ENCODE assay signal across 21 cellular contexts in the genomic region with DNA sequence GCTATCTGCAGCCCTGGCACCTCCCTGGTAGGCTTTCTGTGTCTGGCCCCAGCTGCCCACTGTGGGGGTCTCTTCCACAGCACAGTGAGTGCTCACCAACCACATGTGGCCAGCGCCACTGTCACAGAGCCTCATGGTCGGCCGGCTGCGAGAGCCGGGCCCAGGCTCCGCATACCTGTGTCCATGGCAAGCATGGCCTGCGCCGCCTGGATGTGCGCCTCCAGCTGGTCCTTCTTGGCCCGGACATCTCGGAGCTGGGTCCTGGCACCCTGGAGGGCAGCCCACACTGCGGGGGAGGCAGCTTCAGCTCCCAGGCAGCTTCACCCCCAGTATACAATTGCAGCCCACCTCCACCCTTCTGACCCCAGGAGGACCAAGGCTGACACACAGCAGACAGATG. TPM values are rescaled to one million over a fixed set of nuclear protein-coding genes. Genes with fewer than 3 reads are reported as not detected.
A peak's percentile ranks its signal among the peaks of the same experiment; 100 is the strongest.
DNase-seq lines count a peak whose midpoint lies in the region; ATAC-seq, FAIRE-seq and TF ChIP-seq lines count a peak whose summit lies in the region.
"Had no signal": no experiment of that assay in that cellular context is flagged by ENCODE, and none has a peak within 500 bp of the region (broad histone marks: within the 10 kb centered on the region; RNA-seq: fewer than 3 reads in every experiment).

No MANE protein-coding gene starts in this region.

- H3K27me3 ChIP-seq in HepG2 (ENCODE audit: control insufficient read depth in 1 of 2, insufficient read depth in 2 of 2, low read length in 2 of 2) (no peaks in the 10 kb centered on the region), right lobe of liver (no peaks in the 10 kb centered on the region), astrocyte (ENCODE audit: insufficient read depth, low read length) (no peaks in the 10 kb centered on the region)

- H3K79me2 ChIP-seq in HepG2 (ENCODE audit: insufficient read depth, low read length), result no peaks in the 10 kb centered on the region
- no peaks in the 10 kb centered on the region for H3K79me2 ChIP-seq in astrocyte (ENCODE audit: insufficient read depth, low read length)

- 99% methylated on average over 10 of the region's 12 CpGs for WGBS in HepG2 (ENCODE audit: low lambda C conversion rate)
- WGBS in right lobe of liver (ENCODE audit: insufficient coverage, low coverage, low lambda C conversion rate, missing lambda C conversion rate), result no CpG with 5 or more reads among the region's 12 CpGs

- no TSS peak for BruUV-seq in HepG2 (replicated peaks; lab: Mats Ljungman, UMichigan)

- H2AFZ ChIP-seq in HepG2 (ENCODE audit: low read length), result no peak overlapping the region
- no peak overlapping the region for H2AFZ ChIP-seq in astrocyte (ENCODE audit: low read depth, low read length)
- H2AFZ ChIP-seq: GM23248 had no signal

- POLR2A ChIA-PET in HepG2 (lab: Yijun Ruan, JAX), result interaction anchor here (1.1 to 1.4 kb wide), 2 partner anchors 53 to 60 kb away, joined by 4 to 5 read pairs; no protein-coding TSS in a partner anchor

- H3K4me2 ChIP-seq in HepG2 (ENCODE audit: low read depth, low read length) (no peak overlapping the region), astrocyte (ENCODE audit: low read length) (no peak overlapping the region)

- H3K27me3 Mint-ChIP-seq in astrocyte (ENCODE audit: low read depth, unreplicated experiment), result no peaks in the 10 kb centered on the region
- H3K27me3 Mint-ChIP-seq: CD4-positive, alpha-beta memory T cell had no signal

- FAIRE-seq in HepG2 (lab: Jason Lieb, UNC) (no peak), HTR-8/SVneo (lab: Jason Lieb, UNC) (peak; percentile 57), astrocyte (lab: Jason Lieb, UNC) (no peak)
- FAIRE-seq: D721Med, GM12878, GM19239 had no signal

- no peak overlapping the region for H3K4me3 ChIP-seq in HepG2 (replicated peaks in 1 of 3; ENCODE audit: insufficient read depth in 1 of 3, low read depth in 2 of 3, low read length in 3 of 3)
- no peak overlapping the region for H3K4me3 ChIP-seq in right lobe of liver
- no peak overlapping the region for H3K4me3 ChIP-seq in astrocyte (ENCODE audit: insufficient read depth, low read depth, low read length)
- H3K4me3 ChIP-seq: GM12878, GM23248 had no signal

- DNase-seq in HepG2 (ENCODE audit: low spot score) (no peak), right lobe of liver (no peak), HTR-8/SVneo (ENCODE audit: insufficient read length, low spot score) (no peak), astrocyte (ENCODE audit: low read depth) (no peak), NCI-H510A treated with DMSO at 0.1 percent for 48 hours (lab: John Stamatoyannopoulos, UW) (no peak), dedifferentiated amniotic fluid mesenchymal stem cell (ENCODE audit: extremely low spot score) (no peak)
- DNase-seq: 8988T, C1 segment of cervical spinal cord, COR-L47, DMS 273 treated with DMSO at 0.1 percent for 48 hours, DMS79, EL, GDM1, GM23248, H9 had no signal

- no peaks in the 10 kb centered on the region for H3K9me3 Mint-ChIP-seq in astrocyte (ENCODE audit: unreplicated experiment)
- H3K9me3 Mint-ChIP-seq: CD4-positive, alpha-beta memory T cell had no signal

- no peak overlapping the region for H3K27ac ChIP-seq in HepG2 (ENCODE audit: extremely low read length, insufficient read depth, low read length)
- no peak overlapping the region for H3K27ac ChIP-seq in right lobe of liver
- no peak overlapping the region for H3K27ac ChIP-seq in astrocyte (ENCODE audit: low read depth, low read length)
- H3K27ac ChIP-seq: GM23248 had no signal

- H3K27ac Mint-ChIP-seq in astrocyte (ENCODE audit: unreplicated experiment), result peak overlapping the region; percentile 53
- H3K27ac Mint-ChIP-seq: CD4-positive, alpha-beta memory T cell had no signal

- H3K9me3 ChIP-seq in HepG2 (ENCODE audit: low read length), result no peaks in the 10 kb centered on the region
- no peaks in the 10 kb centered on the region for H3K9me3 ChIP-seq in right lobe of liver
- H3K9me3 ChIP-seq in astrocyte (ENCODE audit: insufficient read depth, low read depth, low read length), result no peaks in the 10 kb centered on the region

- no peak for TF ChIP-seq EP300 in HepG2 (IDR thresholded peaks at IDR 0.05; ENCODE audit: low read depth in 2 of 2, low read length in 2 of 2)
- TF ChIP-seq EP300 in HepG2 (CRISPR knock-in tag; IDR thresholded peaks at IDR 0.05; ENCODE audit: borderline replicate concordance), result no peak

- TF ChIP-seq POLR2A in HepG2 (IDR thresholded peaks at IDR 0.05; ENCODE audit: insufficient read depth in 1 of 2, low read depth in 2 of 2, low read length in 2 of 2) (no peak), right lobe of liver (IDR thresholded peaks at IDR 0.05) (no peak)

- no peaks in the 10 kb centered on the region for H3K4me1 ChIP-seq in HepG2 (ENCODE audit: insufficient read depth, low read length)
- peaks cover 0 to 5% (median 0%) of the 10 kb centered on the region in 4 donors for H3K4me1 ChIP-seq in right lobe of liver
- H3K4me1 ChIP-seq in astrocyte (ENCODE audit: insufficient read depth, low read length), result no peaks in the 10 kb centered on the region

- in situ Hi-C loops in HepG2 (cut with HindIII; ENCODE audit: extremely low pct_ligation_motif_present, low pct_unique_long_range_greater_than_20kb), result no loop called here

- ATAC-seq in HepG2 (no peak), right lobe of liver (no peak), HG02970 (IDR thresholded peaks at IDR 0.05; ENCODE audit: low FRiP score, unreplicated experiment) (no peak)
- ATAC-seq: GM12878, HCT116 had no signal

- peaks cover 55 to 79% of the 10 kb centered on the region in 2 experiments for H3K36me3 ChIP-seq in HepG2 (replicated peaks in 1 of 2; ENCODE audit: control insufficient read depth in 1 of 2, insufficient read depth in 2 of 2, low read length in 2 of 2)
- H3K36me3 ChIP-seq in right lobe of liver, result peaks cover 0 to 18% (median under 1%) of the 10 kb centered on the region in 4 donors
- H3K36me3 ChIP-seq in astrocyte (ENCODE audit: insufficient read depth, low read length), result no peaks in the 10 kb centered on the region

- no peak for TF ChIP-seq CTCF in HepG2 (CRISPR knock-in tag; IDR thresholded peaks at IDR 0.05)
- TF ChIP-seq CTCF in right lobe of liver (IDR thresholded peaks at IDR 0.05), result no peak
- no peak for TF ChIP-seq CTCF in astrocyte (IDR thresholded peaks at IDR 0.05; ENCODE audit: insufficient read depth, low read depth, low read length)

- TF ChIP-seq RAD21 in HepG2 (CRISPR knock-in tag; IDR thresholded peaks at IDR 0.05), result no peak

- CTCF ChIA-PET in HepG2 (lab: Yijun Ruan, JAX; ENCODE audit: low intra/inter-chr PET ratio, low total read pairs), result no interaction called here

- no peak overlapping the region for H3K9ac ChIP-seq in HepG2 (ENCODE audit: insufficient read depth, low read depth, low read length)
- no peak overlapping the region for H3K9ac ChIP-seq in astrocyte (ENCODE audit: low read length)
- H3K9ac ChIP-seq: GM23248 had no signal

- H4K20me1 ChIP-seq in HepG2 (ENCODE audit: insufficient read depth, low read length) (peaks cover 3% of the 10 kb centered on the region; the same call in 1 of the 2 replicates), astrocyte (ENCODE audit: insufficient read depth, low read length) (no peaks in the 10 kb centered on the region)

- no peak overlapping the region for H3K4me3 Mint-ChIP-seq in astrocyte (ENCODE audit: unreplicated experiment)
- H3K4me3 Mint-ChIP-seq: CD4-positive, alpha-beta memory T cell; H9 had no signal

- peaks cover 15% of the 10 kb centered on the region for H3K36me3 Mint-ChIP-seq in astrocyte (ENCODE audit: low read depth, unreplicated experiment)
- H3K36me3 Mint-ChIP-seq: CD4-positive, alpha-beta memory T cell had no signal

- intact Hi-C loops in HepG2 (cut with micrococcal nuclease; ENCODE audit: unreplicated experiment) (no loop called here), right lobe of liver (cut with DNase I) (no loop called here)

- H3K4me1 Mint-ChIP-seq in astrocyte (ENCODE audit: low read depth, unreplicated experiment), result no peaks in the 10 kb centered on the region
- H3K4me1 Mint-ChIP-seq: CD4-positive, alpha-beta memory T cell; H9 had no signal

RNA-seq across cellular contexts. Expression of gene ADRM1, which starts 13.0 kb away (rescaled TPM):
- total RNA-seq in HepG2 (2016; rRNA removed; fragmentation: Illumina TruSeq; extraction: Trizol) (143 and 154 TPM in 2 replicates), right lobe of liver (100 to 1,000 TPM in 2 of 6 experiments, 10 to 100 TPM in 4; 49.5 to 139 (median 55.7) TPM), astrocyte (123 and 125 TPM in 2 replicates)
- 51.6 and 53.2 TPM in 2 replicates for total RNA-seq in HepG2 (2016; cell fraction: cytosol; rRNA removed; fragmentation: Illumina TruSeq; extraction: Trizol; ENCODE audit: low read depth)
- 149 and 159 TPM in 2 replicates for total RNA-seq in HepG2 (2016; cell fraction: insoluble cytoplasmic fraction; rRNA removed; fragmentation: Illumina TruSeq; extraction: Trizol)
- total RNA-seq in HepG2 (2016; cell fraction: membrane; rRNA removed; fragmentation: Illumina TruSeq; extraction: Trizol), result 59.3 and 62.8 TPM in 2 replicates
- total RNA-seq in HepG2 (2016; cell fraction: nucleus; rRNA removed; fragmentation: Illumina TruSeq; extraction: Trizol), result 76.2 and 86.5 TPM in 2 replicates
- 92.9 and 106 TPM in 2 replicates for polyA plus RNA-seq in HepG2 (2011; rRNA removed)
- polyA plus RNA-seq in HepG2 (2011; cell fraction: cytosol; rRNA removed), result 90.4 and 144 TPM in 2 replicates
- polyA plus RNA-seq in HepG2 (2011; cell fraction: nucleus; rRNA removed), result 158 and 185 TPM in 2 replicates
- 62.1 and 86.3 TPM in 2 replicates for polyA plus RNA-seq in HepG2 (2012)
- 50.3 and 52.6 TPM in 2 replicates for polyA plus RNA-seq in HepG2 (2016; cell fraction: cytosol; fragmentation: Illumina TruSeq; extraction: Trizol; ENCODE audit: low read depth)
- polyA plus RNA-seq in HepG2 (2016; cell fraction: insoluble cytoplasmic fraction; fragmentation: Illumina TruSeq; extraction: Trizol; ENCODE audit: low read depth), result 185 and 189 TPM in 2 replicates
- 54.2 and 55.6 TPM in 2 replicates for polyA plus RNA-seq in HepG2 (2016; cell fraction: membrane; fragmentation: Illumina TruSeq; extraction: Trizol; ENCODE audit: low read depth)
- 165 and 171 TPM in 2 replicates for polyA plus RNA-seq in HepG2 (2016; cell fraction: nucleus; fragmentation: Illumina TruSeq; extraction: Trizol; ENCODE audit: insufficient read depth, low read depth)
- polyA minus RNA-seq in HepG2 (2011; rRNA and poly(A)+ RNA removed; ENCODE audit: low replicate concordance), result 92.6 and 107 TPM in 2 replicates
- 50.7 and 55.0 TPM in 2 replicates for polyA minus RNA-seq in HepG2 (2011; cell fraction: cytosol; rRNA and poly(A)+ RNA removed)
- 47.2 and 49.4 TPM in 2 replicates for polyA minus RNA-seq in HepG2 (2011; cell fraction: nucleus; rRNA and poly(A)+ RNA removed)

RNA-seq across cellular contexts. Expression of gene LAMA5, which starts 51.3 kb away (rescaled TPM):
- total RNA-seq in HepG2 (2016; rRNA removed; fragmentation: Illumina TruSeq; extraction: Trizol) (28.5 and 44.7 TPM in 2 replicates), right lobe of liver (10 to 100 TPM; 30.3 to 80.8 (median 47.1) TPM), astrocyte (285 and 350 TPM in 2 replicates)
- 32.2 and 40.1 TPM in 2 replicates for total RNA-seq in HepG2 (2016; cell fraction: cytosol; rRNA removed; fragmentation: Illumina TruSeq; extraction: Trizol; ENCODE audit: low read depth)
- 24.0 and 53.5 TPM in 2 replicates for total RNA-seq in HepG2 (2016; cell fraction: insoluble cytoplasmic fraction; rRNA removed; fragmentation: Illumina TruSeq; extraction: Trizol)
- total RNA-seq in HepG2 (2016; cell fraction: membrane; rRNA removed; fragmentation: Illumina TruSeq; extraction: Trizol), result 23.5 and 24.2 TPM in 2 replicates
- total RNA-seq in HepG2 (2016; cell fraction: nucleus; rRNA removed; fragmentation: Illumina TruSeq; extraction: Trizol), result 108 and 131 TPM in 2 replicates
- polyA plus RNA-seq in HepG2 (2011; rRNA removed), result 21.0 and 22.7 TPM in 2 replicates
- polyA plus RNA-seq in HepG2 (2011; cell fraction: cytosol; rRNA removed), result 9.5 and 17.6 TPM in 2 replicates
- polyA plus RNA-seq in HepG2 (2011; cell fraction: nucleus; rRNA removed), result 504 and 754 TPM in 2 replicates
- 96.2 and 135 TPM in 2 replicates for polyA plus RNA-seq in HepG2 (2012)
- 12.5 and 12.7 TPM in 2 replicates for polyA plus RNA-seq in HepG2 (2016; cell fraction: cytosol; fragmentation: Illumina TruSeq; extraction: Trizol; ENCODE audit: low read depth)
- 34.3 and 49.3 TPM in 2 replicates for polyA plus RNA-seq in HepG2 (2016; cell fraction: insoluble cytoplasmic fraction; fragmentation: Illumina TruSeq; extraction: Trizol; ENCODE audit: low read depth)
- polyA plus RNA-seq in HepG2 (2016; cell fraction: membrane; fragmentation: Illumina TruSeq; extraction: Trizol; ENCODE audit: low read depth), result 14.2 and 17.2 TPM in 2 replicates
- polyA plus RNA-seq in HepG2 (2016; cell fraction: nucleus; fragmentation: Illumina TruSeq; extraction: Trizol; ENCODE audit: insufficient read depth, low read depth), result 598 and 620 TPM in 2 replicates
- 26.2 and 35.7 TPM in 2 replicates for polyA minus RNA-seq in HepG2 (2011; rRNA and poly(A)+ RNA removed; ENCODE audit: low replicate concordance)
- 23.2 and 27.1 TPM in 2 replicates for polyA minus RNA-seq in HepG2 (2011; cell fraction: cytosol; rRNA and poly(A)+ RNA removed)
- polyA minus RNA-seq in HepG2 (2011; cell fraction: nucleus; rRNA and poly(A)+ RNA removed), result 70.0 and 71.2 TPM in 2 replicates
- polyA plus RNA-seq: CD4-positive, alpha-beta memory T cell had no signal
